Comparison of ENCODE assay signal across 1 cellular context in the genomic region with DNA sequence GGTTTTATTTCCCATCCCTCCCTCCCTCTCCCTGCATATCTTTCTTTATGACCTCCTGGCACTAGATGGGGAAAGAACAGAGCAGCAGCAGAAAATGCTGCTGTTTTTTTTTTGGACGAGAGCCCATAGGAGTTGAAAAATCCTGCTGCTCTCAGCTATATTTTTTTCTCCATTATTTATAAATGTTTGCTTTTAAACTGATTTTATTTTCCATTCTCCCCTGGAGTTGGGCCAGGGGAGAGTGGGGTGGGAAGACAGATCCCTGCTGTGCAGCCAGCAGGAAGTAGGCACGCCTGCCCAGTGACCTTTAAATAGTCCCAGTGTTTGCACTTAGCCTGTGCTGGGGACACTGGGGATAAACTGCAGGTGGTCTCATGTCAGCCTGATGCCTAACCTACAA.
TF ChIP-seq lines count a peak whose summit lies in the region.

No MANE protein-coding gene starts in this region.

TF ChIP-seq in GM23338, 12 proteins besides CTCF, POLR2A, EP300 and RAD21 (continued from another document):
- TF ChIP-seq, protein P1, sequence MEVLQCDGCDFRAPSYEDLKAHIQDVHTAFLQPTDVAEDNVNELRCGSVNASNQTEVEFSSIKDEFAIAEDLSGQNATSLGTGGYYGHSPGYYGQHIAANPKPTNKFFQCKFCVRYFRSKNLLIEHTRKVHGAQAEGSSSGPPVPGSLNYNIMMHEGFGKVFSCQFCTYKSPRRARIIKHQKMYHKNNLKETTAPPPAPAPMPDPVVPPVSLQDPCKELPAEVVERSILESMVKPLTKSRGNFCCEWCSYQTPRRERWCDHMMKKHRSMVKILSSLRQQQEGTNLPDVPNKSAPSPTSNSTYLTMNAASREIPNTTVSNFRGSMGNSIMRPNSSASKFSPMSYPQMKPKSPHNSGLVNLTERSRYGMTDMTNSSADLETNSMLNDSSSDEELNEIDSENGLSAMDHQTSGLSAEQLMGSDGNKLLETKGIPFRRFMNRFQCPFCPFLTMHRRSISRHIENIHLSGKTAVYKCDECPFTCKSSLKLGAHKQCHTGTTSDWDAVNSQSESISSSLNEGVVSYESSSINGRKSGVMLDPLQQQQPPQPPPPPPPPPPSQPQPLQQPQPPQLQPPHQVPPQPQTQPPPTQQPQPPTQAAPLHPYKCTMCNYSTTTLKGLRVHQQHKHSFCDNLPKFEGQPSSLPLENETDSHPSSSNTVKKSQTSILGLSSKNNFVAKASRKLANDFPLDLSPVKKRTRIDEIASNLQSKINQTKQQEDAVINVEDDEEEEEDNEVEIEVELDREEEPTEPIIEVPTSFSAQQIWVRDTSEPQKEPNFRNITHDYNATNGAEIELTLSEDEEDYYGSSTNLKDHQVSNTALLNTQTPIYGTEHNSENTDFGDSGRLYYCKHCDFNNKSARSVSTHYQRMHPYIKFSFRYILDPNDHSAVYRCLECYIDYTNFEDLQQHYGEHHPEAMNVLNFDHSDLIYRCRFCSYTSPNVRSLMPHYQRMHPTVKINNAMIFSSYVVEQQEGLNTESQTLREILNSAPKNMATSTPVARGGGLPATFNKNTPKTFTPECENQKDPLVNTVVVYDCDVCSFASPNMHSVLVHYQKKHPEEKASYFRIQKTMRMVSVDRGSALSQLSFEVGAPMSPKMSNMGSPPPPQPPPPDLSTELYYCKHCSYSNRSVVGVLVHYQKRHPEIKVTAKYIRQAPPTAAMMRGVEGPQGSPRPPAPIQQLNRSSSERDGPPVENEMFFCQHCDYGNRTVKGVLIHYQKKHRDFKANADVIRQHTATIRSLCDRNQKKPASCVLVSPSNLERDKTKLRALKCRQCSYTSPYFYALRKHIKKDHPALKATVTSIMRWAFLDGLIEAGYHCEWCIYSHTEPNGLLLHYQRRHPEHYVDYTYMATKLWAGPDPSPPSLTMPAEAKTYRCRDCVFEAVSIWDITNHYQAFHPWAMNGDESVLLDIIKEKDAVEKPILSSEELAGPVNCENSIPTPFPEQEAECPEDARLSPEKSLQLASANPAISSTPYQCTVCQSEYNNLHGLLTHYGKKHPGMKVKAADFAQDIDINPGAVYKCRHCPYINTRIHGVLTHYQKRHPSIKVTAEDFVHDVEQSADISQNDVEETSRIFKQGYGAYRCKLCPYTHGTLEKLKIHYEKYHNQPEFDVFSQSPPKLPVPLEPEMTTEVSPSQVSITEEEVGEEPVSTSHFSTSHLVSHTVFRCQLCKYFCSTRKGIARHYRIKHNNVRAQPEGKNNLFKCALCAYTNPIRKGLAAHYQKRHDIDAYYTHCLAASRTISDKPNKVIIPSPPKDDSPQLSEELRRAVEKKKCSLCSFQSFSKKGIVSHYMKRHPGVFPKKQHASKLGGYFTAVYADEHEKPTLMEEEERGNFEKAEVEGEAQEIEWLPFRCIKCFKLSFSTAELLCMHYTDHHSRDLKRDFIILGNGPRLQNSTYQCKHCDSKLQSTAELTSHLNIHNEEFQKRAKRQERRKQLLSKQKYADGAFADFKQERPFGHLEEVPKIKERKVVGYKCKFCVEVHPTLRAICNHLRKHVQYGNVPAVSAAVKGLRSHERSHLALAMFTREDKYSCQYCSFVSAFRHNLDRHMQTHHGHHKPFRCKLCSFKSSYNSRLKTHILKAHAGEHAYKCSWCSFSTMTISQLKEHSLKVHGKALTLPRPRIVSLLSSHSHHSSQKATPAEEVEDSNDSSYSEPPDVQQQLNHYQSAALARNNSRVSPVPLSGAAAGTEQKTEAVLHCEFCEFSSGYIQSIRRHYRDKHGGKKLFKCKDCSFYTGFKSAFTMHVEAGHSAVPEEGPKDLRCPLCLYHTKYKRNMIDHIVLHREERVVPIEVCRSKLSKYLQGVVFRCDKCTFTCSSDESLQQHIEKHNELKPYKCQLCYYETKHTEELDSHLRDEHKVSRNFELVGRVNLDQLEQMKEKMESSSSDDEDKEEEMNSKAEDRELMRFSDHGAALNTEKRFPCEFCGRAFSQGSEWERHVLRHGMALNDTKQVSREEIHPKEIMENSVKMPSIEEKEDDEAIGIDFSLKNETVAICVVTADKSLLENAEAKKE (CRISPR knock-in tag; IDR thresholded peaks at IDR 0.05): no peak
- TF ChIP-seq JUNB (IDR thresholded peaks at IDR 0.05; ENCODE audit: unreplicated experiment): no peak
- TF ChIP-seq, protein P2, sequence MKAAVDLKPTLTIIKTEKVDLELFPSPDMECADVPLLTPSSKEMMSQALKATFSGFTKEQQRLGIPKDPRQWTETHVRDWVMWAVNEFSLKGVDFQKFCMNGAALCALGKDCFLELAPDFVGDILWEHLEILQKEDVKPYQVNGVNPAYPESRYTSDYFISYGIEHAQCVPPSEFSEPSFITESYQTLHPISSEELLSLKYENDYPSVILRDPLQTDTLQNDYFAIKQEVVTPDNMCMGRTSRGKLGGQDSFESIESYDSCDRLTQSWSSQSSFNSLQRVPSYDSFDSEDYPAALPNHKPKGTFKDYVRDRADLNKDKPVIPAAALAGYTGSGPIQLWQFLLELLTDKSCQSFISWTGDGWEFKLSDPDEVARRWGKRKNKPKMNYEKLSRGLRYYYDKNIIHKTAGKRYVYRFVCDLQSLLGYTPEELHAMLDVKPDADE (IDR thresholded peaks at IDR 0.05): no peak
- TF ChIP-seq, protein P3, sequence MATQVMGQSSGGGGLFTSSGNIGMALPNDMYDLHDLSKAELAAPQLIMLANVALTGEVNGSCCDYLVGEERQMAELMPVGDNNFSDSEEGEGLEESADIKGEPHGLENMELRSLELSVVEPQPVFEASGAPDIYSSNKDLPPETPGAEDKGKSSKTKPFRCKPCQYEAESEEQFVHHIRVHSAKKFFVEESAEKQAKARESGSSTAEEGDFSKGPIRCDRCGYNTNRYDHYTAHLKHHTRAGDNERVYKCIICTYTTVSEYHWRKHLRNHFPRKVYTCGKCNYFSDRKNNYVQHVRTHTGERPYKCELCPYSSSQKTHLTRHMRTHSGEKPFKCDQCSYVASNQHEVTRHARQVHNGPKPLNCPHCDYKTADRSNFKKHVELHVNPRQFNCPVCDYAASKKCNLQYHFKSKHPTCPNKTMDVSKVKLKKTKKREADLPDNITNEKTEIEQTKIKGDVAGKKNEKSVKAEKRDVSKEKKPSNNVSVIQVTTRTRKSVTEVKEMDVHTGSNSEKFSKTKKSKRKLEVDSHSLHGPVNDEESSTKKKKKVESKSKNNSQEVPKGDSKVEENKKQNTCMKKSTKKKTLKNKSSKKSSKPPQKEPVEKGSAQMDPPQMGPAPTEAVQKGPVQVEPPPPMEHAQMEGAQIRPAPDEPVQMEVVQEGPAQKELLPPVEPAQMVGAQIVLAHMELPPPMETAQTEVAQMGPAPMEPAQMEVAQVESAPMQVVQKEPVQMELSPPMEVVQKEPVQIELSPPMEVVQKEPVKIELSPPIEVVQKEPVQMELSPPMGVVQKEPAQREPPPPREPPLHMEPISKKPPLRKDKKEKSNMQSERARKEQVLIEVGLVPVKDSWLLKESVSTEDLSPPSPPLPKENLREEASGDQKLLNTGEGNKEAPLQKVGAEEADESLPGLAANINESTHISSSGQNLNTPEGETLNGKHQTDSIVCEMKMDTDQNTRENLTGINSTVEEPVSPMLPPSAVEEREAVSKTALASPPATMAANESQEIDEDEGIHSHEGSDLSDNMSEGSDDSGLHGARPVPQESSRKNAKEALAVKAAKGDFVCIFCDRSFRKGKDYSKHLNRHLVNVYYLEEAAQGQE (IDR thresholded peaks at IDR 0.05; ENCODE audit: unreplicated experiment): no peak
TF ChIP-seq in GM23338: peak in this region for 0.
